8 cellular contexts compared by ENCODE assay signal in genomic region chr3:111610189-111610588, GRCh38. TPM values are rescaled to one million over a fixed set of nuclear protein-coding genes. Genes with fewer than 3 reads are reported as not detected.
DNase-seq lines count a peak whose midpoint lies in the region; ATAC-seq and FAIRE-seq lines count a peak whose summit lies in the region.

No MANE protein-coding gene starts in this region.

- peak overlapping the region; percentile 69 for H3K4me3 Mint-ChIP-seq in activated T-helper 1 cell treated with anti-CD3 and anti-CD28 coated beads, Interleukin-12 subunit alpha, Interleukin-12 subunit beta, Interleukin-2, Interleukin-4 antibody, amounts not matched to agents 30 ng/mL and 10 ng/mL and 1 ng/mL, durations not matched to agents 14 hours and 24 hours and 36 hours

- peaks cover 4% of the 10 kb centered on the region for H3K9me3 Mint-ChIP-seq in activated T-helper 1 cell treated with anti-CD3 and anti-CD28 coated beads, Interleukin-12 subunit alpha, Interleukin-12 subunit beta, Interleukin-2, Interleukin-4 antibody, amounts not matched to agents 30 ng/mL and 10 ng/mL and 1 ng/mL, durations not matched to agents 14 hours and 24 hours and 36 hours

- DNase-seq in CD1c-positive myeloid dendritic cell (ENCODE audit: extremely low spot score): peak; percentile 53
- peak; percentile 61 for DNase-seq in activated T-helper 1 cell treated with anti-CD3 and anti-CD28 coated beads, Interleukin-12 subunit alpha, Interleukin-12 subunit beta, Interleukin-2, Interleukin-4 antibody, amounts not matched to agents 30 ng/mL and 10 ng/mL and 1 ng/mL, durations not matched to agents 14 hours and 24 hours and 36 hours (ENCODE audit: low spot score)
- DNase-seq in frontal cortex (ENCODE audit: low spot score in 2 of 2): no peak
- DNase-seq in NCI-H510A treated with DMSO at 0.1 percent for 48 hours (lab: John Stamatoyannopoulos, UW): no peak
- no peak for DNase-seq in mucosa of gallbladder (ENCODE audit: low spot score)
- DNase-seq in anterior cingulate cortex (lab: John Stamatoyannopoulos, UW): no peak

- H3K27ac Mint-ChIP-seq in activated T-helper 1 cell treated with anti-CD3 and anti-CD28 coated beads, Interleukin-12 subunit alpha, Interleukin-12 subunit beta, Interleukin-2, Interleukin-4 antibody, amounts not matched to agents 30 ng/mL and 10 ng/mL and 1 ng/mL, durations not matched to agents 14 hours and 24 hours and 36 hours: peak overlapping the region; percentile 98

- no peak for FAIRE-seq in frontal cortex (lab: Jason Lieb, UNC)

- intact Hi-C loops in activated T-helper 1 cell treated with anti-CD3 and anti-CD28 coated beads, Interleukin-12 subunit alpha, Interleukin-12 subunit beta, Interleukin-2, Interleukin-4 antibody, amounts not matched to agents 30 ng/mL and 10 ng/mL and 1 ng/mL, durations not matched to agents 14 hours and 24 hours and 36 hours (cut with micrococcal nuclease): loop anchor here (1.0 to 5.0 kb wide), 7 partner anchors 57 to 952 kb away; partner anchors contain the start of genes ATG3, CD96, NECTIN3 and SLC35A5

- peak; percentile 91 for ATAC-seq in GM19351 (IDR thresholded peaks at IDR 0.05; ENCODE audit: unreplicated experiment)
- peak; percentile 88 for ATAC-seq in HG03139 (IDR thresholded peaks at IDR 0.05; ENCODE audit: unreplicated experiment)

- H3K27me3 Mint-ChIP-seq in activated T-helper 1 cell treated with anti-CD3 and anti-CD28 coated beads, Interleukin-12 subunit alpha, Interleukin-12 subunit beta, Interleukin-2, Interleukin-4 antibody, amounts not matched to agents 30 ng/mL and 10 ng/mL and 1 ng/mL, durations not matched to agents 14 hours and 24 hours and 36 hours (ENCODE audit: insufficient read depth): no peaks in the 10 kb centered on the region

- H3K36me3 Mint-ChIP-seq in activated T-helper 1 cell treated with anti-CD3 and anti-CD28 coated beads, Interleukin-12 subunit alpha, Interleukin-12 subunit beta, Interleukin-2, Interleukin-4 antibody, amounts not matched to agents 30 ng/mL and 10 ng/mL and 1 ng/mL, durations not matched to agents 14 hours and 24 hours and 36 hours (ENCODE audit: low read depth): peaks cover 62% of the 10 kb centered on the region

- H3K4me1 Mint-ChIP-seq in activated T-helper 1 cell treated with anti-CD3 and anti-CD28 coated beads, Interleukin-12 subunit alpha, Interleukin-12 subunit beta, Interleukin-2, Interleukin-4 antibody, amounts not matched to agents 30 ng/mL and 10 ng/mL and 1 ng/mL, durations not matched to agents 14 hours and 24 hours and 36 hours (ENCODE audit: low read depth): peaks cover 98% of the 10 kb centered on the region

RNA-seq across cellular contexts. Expression of gene ZBED2, which starts 15.0 kb away (rescaled TPM):
- 812 and 827 TPM in 2 replicates for total RNA-seq in activated T-helper 1 cell treated with anti-CD3 and anti-CD28 coated beads, Interleukin-12 subunit alpha, Interleukin-12 subunit beta, Interleukin-2, Interleukin-4 antibody, amounts not matched to agents 30 ng/mL and 10 ng/mL and 1 ng/mL, durations not matched to agents 14 hours and 24 hours and 36 hours
- total RNA-seq in frontal cortex: not detected
- total RNA-seq in mucosa of gallbladder: 5.6 TPM

Comparison
In these comparisons a context has a peak if more than half of its experiments do, and no peak if none do; other contexts are left out.
1. DNase-seq: peak in CD1c-positive myeloid dendritic cell (single experiment) and activated T-helper 1 cell treated with anti-CD3 and anti-CD28 coated beads, Interleukin-12 subunit alpha, Interleukin-12 subunit beta, Interleukin-2, Interleukin-4 antibody, amounts not matched to agents 30 ng/mL and 10 ng/mL and 1 ng/mL, durations not matched to agents 14 hours and 24 hours and 36 hours (single experiment); none in frontal cortex (0 of 2), NCI-H510A treated with DMSO at 0.1 percent for 48 hours (single experiment), mucosa of gallbladder (single experiment) and anterior cingulate cortex (0 of 58).
2. RNA of gene ZBED2, which starts 15.0 kb away (total RNA-seq): 812 to 827 TPM in activated T-helper 1 cell treated with anti-CD3 and anti-CD28 coated beads, Interleukin-12 subunit alpha, Interleukin-12 subunit beta, Interleukin-2, Interleukin-4 antibody, amounts not matched to agents 30 ng/mL and 10 ng/mL and 1 ng/mL, durations not matched to agents 14 hours and 24 hours and 36 hours; 5.6 TPM in mucosa of gallbladder (single experiment) and not detected in frontal cortex (single experiment); every median in the first group is over 100 times any median in the second.